ENCODE assay signal across 8 cellular contexts in genomic region chr2:158456309-158457066, GRCh38. TPM values are rescaled to one million over a fixed set of nuclear protein-coding genes. Genes with fewer than 3 reads are reported as not detected.
A peak's percentile ranks its signal among the peaks of the same experiment; 100 is the strongest.
DNase-seq lines count a peak whose midpoint lies in the region; ATAC-seq and TF ChIP-seq lines count a peak whose summit lies in the region.

CCDC148 (minus strand) TSS chr2:158456753; CDS start chr2:158456439, 314 bp downstream.
PKP4 (plus strand) TSS chr2:158456952; CDS start chr2:158533185, 76,233 bp downstream.

- DNase-seq in AG20443 (ENCODE audit: low spot score) (peak; percentile 98), NCI-H446 treated with DMSO at 0.1 percent for 48 hours (lab: John Stamatoyannopoulos, UW) (peak; percentile 77), cerebellum (ENCODE audit: low spot score) (peak; percentile 98), kidney epithelial cell (ENCODE audit: low read depth) (peak; percentile 84)
- peak; percentile 73 to 79 for DNase-seq in activated CD4-positive, alpha-beta T cell treated with anti-CD3 and anti-CD28 coated beads for 24 hours (ENCODE audit: low read depth in 2 of 2)
- DNase-seq in stimulated activated CD4-positive, alpha-beta T cell treated with anti-CD3 and anti-CD28 coated beads, Interleukin-15, amount 100 ng/mL, for 1 hour (ENCODE audit: low read depth in 1 of 2, low spot score in 1 of 2): peak; percentile 72 to 77

- H3K4me3 ChIP-seq in kidney epithelial cell (ENCODE audit: low read depth, low read length): peak within 1 kb of the TSS; percentile 97

- no peaks in the 10 kb centered on the region for H3K36me3 ChIP-seq in kidney epithelial cell (ENCODE audit: control insufficient read depth, insufficient read depth, low read length)

- no peak for TF ChIP-seq CTCF in kidney epithelial cell (IDR thresholded peaks at IDR 0.05; ENCODE audit: insufficient read depth, low read length, poor library complexity, severe bottlenecking)

- H3K27me3 ChIP-seq in kidney epithelial cell (ENCODE audit: control insufficient read depth, insufficient read depth, low read length): no peaks in the 10 kb centered on the region

- ATAC-seq in GM19043 (IDR thresholded peaks at IDR 0.05; ENCODE audit: low read depth, unreplicated experiment) (peak; percentile 91), HG03354 (IDR thresholded peaks at IDR 0.05; ENCODE audit: poor library complexity, severe bottlenecking, unreplicated experiment) (peak; percentile 92)

RNA-seq across cellular contexts. Expression of gene CCDC148, which starts in this region (rescaled TPM):
- total RNA-seq in cerebellum: 13.5 TPM
- 0.68 and 1.0 TPM in 2 replicates for total RNA-seq in kidney epithelial cell

RNA-seq across cellular contexts. Expression of gene PKP4, which starts in this region (rescaled TPM):
- total RNA-seq in cerebellum (66.8 TPM), kidney epithelial cell (29.4 and 30.5 TPM in 2 replicates)

Comparison
In these comparisons a context has a peak if more than half of its experiments do, and no peak if none do; other contexts are left out.
1. Peak in every context shown above with its lines: DNase-seq, ATAC-seq and H3K4me3 ChIP-seq.